1 cellular context compared by ENCODE assay signal in the genomic region with DNA sequence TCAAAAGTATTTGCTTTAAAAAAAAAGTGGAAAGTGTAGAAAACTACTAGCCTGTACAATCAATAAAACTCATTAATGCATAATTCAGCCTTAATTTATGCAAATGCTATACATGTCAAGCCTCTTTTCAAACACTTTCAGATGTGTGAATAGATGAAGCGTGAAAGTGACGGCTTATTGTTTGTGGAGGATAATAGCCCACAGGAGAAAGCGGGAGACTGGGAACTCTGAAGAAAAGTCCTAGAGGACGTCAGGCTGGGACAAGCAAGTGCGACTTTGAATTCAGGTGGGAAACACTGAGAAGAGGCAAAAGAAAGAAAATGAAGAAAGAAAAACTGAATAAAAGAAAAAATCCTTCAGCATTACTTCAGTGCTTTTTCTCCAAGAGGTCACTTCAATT.
TF ChIP-seq lines count a peak whose summit lies in the region.

No MANE protein-coding gene starts in this region.

TF ChIP-seq in GM23338, 12 proteins besides CTCF, POLR2A, EP300 and RAD21 (continued from another document):
- TF ChIP-seq, protein P1, sequence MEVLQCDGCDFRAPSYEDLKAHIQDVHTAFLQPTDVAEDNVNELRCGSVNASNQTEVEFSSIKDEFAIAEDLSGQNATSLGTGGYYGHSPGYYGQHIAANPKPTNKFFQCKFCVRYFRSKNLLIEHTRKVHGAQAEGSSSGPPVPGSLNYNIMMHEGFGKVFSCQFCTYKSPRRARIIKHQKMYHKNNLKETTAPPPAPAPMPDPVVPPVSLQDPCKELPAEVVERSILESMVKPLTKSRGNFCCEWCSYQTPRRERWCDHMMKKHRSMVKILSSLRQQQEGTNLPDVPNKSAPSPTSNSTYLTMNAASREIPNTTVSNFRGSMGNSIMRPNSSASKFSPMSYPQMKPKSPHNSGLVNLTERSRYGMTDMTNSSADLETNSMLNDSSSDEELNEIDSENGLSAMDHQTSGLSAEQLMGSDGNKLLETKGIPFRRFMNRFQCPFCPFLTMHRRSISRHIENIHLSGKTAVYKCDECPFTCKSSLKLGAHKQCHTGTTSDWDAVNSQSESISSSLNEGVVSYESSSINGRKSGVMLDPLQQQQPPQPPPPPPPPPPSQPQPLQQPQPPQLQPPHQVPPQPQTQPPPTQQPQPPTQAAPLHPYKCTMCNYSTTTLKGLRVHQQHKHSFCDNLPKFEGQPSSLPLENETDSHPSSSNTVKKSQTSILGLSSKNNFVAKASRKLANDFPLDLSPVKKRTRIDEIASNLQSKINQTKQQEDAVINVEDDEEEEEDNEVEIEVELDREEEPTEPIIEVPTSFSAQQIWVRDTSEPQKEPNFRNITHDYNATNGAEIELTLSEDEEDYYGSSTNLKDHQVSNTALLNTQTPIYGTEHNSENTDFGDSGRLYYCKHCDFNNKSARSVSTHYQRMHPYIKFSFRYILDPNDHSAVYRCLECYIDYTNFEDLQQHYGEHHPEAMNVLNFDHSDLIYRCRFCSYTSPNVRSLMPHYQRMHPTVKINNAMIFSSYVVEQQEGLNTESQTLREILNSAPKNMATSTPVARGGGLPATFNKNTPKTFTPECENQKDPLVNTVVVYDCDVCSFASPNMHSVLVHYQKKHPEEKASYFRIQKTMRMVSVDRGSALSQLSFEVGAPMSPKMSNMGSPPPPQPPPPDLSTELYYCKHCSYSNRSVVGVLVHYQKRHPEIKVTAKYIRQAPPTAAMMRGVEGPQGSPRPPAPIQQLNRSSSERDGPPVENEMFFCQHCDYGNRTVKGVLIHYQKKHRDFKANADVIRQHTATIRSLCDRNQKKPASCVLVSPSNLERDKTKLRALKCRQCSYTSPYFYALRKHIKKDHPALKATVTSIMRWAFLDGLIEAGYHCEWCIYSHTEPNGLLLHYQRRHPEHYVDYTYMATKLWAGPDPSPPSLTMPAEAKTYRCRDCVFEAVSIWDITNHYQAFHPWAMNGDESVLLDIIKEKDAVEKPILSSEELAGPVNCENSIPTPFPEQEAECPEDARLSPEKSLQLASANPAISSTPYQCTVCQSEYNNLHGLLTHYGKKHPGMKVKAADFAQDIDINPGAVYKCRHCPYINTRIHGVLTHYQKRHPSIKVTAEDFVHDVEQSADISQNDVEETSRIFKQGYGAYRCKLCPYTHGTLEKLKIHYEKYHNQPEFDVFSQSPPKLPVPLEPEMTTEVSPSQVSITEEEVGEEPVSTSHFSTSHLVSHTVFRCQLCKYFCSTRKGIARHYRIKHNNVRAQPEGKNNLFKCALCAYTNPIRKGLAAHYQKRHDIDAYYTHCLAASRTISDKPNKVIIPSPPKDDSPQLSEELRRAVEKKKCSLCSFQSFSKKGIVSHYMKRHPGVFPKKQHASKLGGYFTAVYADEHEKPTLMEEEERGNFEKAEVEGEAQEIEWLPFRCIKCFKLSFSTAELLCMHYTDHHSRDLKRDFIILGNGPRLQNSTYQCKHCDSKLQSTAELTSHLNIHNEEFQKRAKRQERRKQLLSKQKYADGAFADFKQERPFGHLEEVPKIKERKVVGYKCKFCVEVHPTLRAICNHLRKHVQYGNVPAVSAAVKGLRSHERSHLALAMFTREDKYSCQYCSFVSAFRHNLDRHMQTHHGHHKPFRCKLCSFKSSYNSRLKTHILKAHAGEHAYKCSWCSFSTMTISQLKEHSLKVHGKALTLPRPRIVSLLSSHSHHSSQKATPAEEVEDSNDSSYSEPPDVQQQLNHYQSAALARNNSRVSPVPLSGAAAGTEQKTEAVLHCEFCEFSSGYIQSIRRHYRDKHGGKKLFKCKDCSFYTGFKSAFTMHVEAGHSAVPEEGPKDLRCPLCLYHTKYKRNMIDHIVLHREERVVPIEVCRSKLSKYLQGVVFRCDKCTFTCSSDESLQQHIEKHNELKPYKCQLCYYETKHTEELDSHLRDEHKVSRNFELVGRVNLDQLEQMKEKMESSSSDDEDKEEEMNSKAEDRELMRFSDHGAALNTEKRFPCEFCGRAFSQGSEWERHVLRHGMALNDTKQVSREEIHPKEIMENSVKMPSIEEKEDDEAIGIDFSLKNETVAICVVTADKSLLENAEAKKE (CRISPR knock-in tag; IDR thresholded peaks at IDR 0.05) = no peak
- TF ChIP-seq, protein P2, sequence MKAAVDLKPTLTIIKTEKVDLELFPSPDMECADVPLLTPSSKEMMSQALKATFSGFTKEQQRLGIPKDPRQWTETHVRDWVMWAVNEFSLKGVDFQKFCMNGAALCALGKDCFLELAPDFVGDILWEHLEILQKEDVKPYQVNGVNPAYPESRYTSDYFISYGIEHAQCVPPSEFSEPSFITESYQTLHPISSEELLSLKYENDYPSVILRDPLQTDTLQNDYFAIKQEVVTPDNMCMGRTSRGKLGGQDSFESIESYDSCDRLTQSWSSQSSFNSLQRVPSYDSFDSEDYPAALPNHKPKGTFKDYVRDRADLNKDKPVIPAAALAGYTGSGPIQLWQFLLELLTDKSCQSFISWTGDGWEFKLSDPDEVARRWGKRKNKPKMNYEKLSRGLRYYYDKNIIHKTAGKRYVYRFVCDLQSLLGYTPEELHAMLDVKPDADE (IDR thresholded peaks at IDR 0.05) = no peak
- TF ChIP-seq EZH2 (IDR thresholded peaks at IDR 0.05; ENCODE audit: low read depth, unreplicated experiment) = no peak
- no peak for TF ChIP-seq POLR2AphosphoS5 (IDR thresholded peaks at IDR 0.05; ENCODE audit: low read depth)
- TF ChIP-seq, protein P3, sequence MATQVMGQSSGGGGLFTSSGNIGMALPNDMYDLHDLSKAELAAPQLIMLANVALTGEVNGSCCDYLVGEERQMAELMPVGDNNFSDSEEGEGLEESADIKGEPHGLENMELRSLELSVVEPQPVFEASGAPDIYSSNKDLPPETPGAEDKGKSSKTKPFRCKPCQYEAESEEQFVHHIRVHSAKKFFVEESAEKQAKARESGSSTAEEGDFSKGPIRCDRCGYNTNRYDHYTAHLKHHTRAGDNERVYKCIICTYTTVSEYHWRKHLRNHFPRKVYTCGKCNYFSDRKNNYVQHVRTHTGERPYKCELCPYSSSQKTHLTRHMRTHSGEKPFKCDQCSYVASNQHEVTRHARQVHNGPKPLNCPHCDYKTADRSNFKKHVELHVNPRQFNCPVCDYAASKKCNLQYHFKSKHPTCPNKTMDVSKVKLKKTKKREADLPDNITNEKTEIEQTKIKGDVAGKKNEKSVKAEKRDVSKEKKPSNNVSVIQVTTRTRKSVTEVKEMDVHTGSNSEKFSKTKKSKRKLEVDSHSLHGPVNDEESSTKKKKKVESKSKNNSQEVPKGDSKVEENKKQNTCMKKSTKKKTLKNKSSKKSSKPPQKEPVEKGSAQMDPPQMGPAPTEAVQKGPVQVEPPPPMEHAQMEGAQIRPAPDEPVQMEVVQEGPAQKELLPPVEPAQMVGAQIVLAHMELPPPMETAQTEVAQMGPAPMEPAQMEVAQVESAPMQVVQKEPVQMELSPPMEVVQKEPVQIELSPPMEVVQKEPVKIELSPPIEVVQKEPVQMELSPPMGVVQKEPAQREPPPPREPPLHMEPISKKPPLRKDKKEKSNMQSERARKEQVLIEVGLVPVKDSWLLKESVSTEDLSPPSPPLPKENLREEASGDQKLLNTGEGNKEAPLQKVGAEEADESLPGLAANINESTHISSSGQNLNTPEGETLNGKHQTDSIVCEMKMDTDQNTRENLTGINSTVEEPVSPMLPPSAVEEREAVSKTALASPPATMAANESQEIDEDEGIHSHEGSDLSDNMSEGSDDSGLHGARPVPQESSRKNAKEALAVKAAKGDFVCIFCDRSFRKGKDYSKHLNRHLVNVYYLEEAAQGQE (IDR thresholded peaks at IDR 0.05; ENCODE audit: unreplicated experiment) = no peak
- TF ChIP-seq STAT1 (IDR thresholded peaks at IDR 0.05; ENCODE audit: unreplicated experiment) = no peak
- TF ChIP-seq EZH2phosphoT487 (IDR thresholded peaks at IDR 0.05; ENCODE audit: unreplicated experiment) = no peak
